ENCODE assay signal across 8 cellular contexts in the genomic region with DNA sequence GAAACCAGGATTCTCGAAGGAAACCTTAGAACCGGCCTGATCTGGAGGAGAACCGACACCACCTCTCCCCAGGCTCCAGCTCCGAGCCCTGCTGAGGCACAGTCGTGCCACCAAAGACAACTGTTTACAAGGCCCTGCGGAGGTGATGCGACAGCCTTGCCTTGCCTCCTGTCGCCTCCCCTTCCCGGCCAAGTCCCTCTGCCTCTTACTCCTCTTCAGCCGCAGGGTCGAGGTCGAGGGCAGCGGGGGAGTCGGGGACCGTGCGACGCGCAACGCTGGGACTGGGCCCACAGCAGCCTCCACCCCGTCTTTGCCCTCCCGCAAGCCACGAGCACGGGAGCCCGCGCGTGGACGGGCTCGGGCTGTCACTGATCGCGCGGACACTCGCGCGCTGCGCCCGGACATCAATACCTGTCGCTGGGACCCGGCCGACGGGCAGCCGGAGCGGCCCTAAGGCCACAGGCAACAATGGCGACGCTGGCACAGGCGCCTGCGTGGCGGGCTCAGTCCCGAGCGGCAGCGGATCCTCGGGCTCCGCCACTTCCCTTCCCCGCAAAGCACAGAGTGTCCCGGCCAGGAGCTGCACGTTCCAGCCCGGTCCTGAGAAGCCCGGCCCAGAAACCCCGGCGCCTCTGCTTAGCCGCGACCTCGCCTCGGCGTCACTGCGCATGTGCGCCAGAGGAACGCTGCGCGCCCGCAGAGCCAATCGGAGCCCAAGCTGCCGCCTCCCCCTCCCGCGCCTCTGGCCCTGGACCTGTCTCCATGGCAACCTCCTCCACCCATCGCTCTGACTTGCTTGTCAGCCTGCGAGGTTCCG. TPM values are rescaled to one million over a fixed set of nuclear protein-coding genes. Genes with fewer than 3 reads are reported as not detected.
DNase-seq lines count a peak whose midpoint lies in the region; ATAC-seq and TF ChIP-seq lines count a peak whose summit lies in the region.

Gene ZNF287, minus strand, starts transcription at position 664 of the 817 bp plus-strand sequence. CDS start 1,473 bp downstream, outside the sequence.

- TF ChIP-seq RAD21 in IMR-90 (IDR thresholded peaks at IDR 0.05; ENCODE audit: low read length) (no peak), neural cell (conservative IDR thresholded peaks at IDR 0.05) (peak; percentile 45)

- H2AFZ ChIP-seq in IMR-90 (replicated peaks; ENCODE audit: low read length, poor library complexity) (peak within 1 kb of the TSS; percentile 100), neural cell (ENCODE audit: low read depth, low read length) (peak within 1 kb of the TSS; percentile 99)

- intact Hi-C loops in IMR-90 (cut with micrococcal nuclease) = loop anchor here (1.0 kb wide), 1 partner anchor 27 kb away; no protein-coding TSS in a partner anchor
- intact Hi-C loops in Panc1 (cut with micrococcal nuclease; ENCODE audit: unreplicated experiment) = no loop called here

- H3K18ac ChIP-seq in IMR-90 (ENCODE audit: low read depth, low read length) = no peak within 1 kb of the TSS

- H3F3A ChIP-seq in neural cell (ENCODE audit: insufficient read depth, low read length, poor library complexity, severe bottlenecking) = no peaks in the 10 kb centered on the region

- peaks cover 4% of the 10 kb centered on the region for H3K27me3 Mint-ChIP-seq in stimulated activated naive CD8-positive, alpha-beta T cell treated with anti-CD3 and anti-CD28 coated beads, Interleukin-15, Interleukin-2, amounts not matched to agents 100 ng/mL and 50 ng/mL, for 24 hours

- peak within 1 kb of the TSS; percentile 93 for H2AK9ac ChIP-seq in IMR-90 (replicated peaks; ENCODE audit: low read depth, low read length, poor library complexity)

- DNase-seq in D341Med (ENCODE audit: low spot score) (peak; percentile 96), IMR-90 (peak; percentile 86), Panc1 (ENCODE audit: low read depth, low spot score) (peak; percentile 48), activated gamma-delta T cell treated with Interleukin-2 at 50 U/mL for 16 hours (peak; percentile 89), fibroblast of villous mesenchyme (ENCODE audit: low read depth) (peak; percentile 88)

- H3K9me1 ChIP-seq in IMR-90 (ENCODE audit: insufficient read depth, low read length) = peaks cover 5% of the 10 kb centered on the region; the same call in 1 of the 2 replicates

- peaks cover 13 to 19% of the 10 kb centered on the region in 2 experiments for H3K79me1 ChIP-seq in IMR-90 (ENCODE audit: low read depth in 1 of 2, low read length in 2 of 2)

- TF ChIP-seq CTCF in IMR-90 (conservative IDR thresholded peaks at IDR 0.05; ENCODE audit: low read depth, low read length) = no peak
- no peak for TF ChIP-seq CTCF in Panc1 (IDR thresholded peaks at IDR 0.05)
- TF ChIP-seq CTCF in fibroblast of villous mesenchyme (IDR thresholded peaks at IDR 0.05; ENCODE audit: insufficient read depth, low read depth, low read length) = no peak
- no peak for TF ChIP-seq CTCF in neural cell (IDR thresholded peaks at IDR 0.05; ENCODE audit: poor library complexity, severe bottlenecking)

- peak within 1 kb of the TSS; percentile 83; the same call in 1 of the 2 replicates for H2AK5ac ChIP-seq in IMR-90 (ENCODE audit: low read depth, low read length)

- no peak within 1 kb of the TSS for H2BK15ac ChIP-seq in IMR-90 (ENCODE audit: low read depth, low read length)

- BruUV-seq in IMR-90 (replicated peaks; lab: Mats Ljungman, UMichigan) = no TSS peak
- BruUV-seq in Panc1 (replicated peaks; lab: Mats Ljungman, UMichigan) = no TSS peak

- 2% methylated on average over 16 of the region's 77 CpGs; no CpG with 5 or more reads in 1 of the 2 experiments for WGBS in IMR-90 (ENCODE audit: extremely low coverage in 2 of 2, insufficient read length in 1 of 2), 2 experiments

- H3K27ac ChIP-seq in IMR-90 (ENCODE audit: insufficient read depth, low read length) (peak within 1 kb of the TSS; percentile 33; the same call in 1 of the 2 replicates), Panc1 (ENCODE audit: low read length) (peak within 1 kb of the TSS; percentile 61), neural cell (ENCODE audit: low read length) (peak within 1 kb of the TSS; percentile 86)

- H2BK5ac ChIP-seq in IMR-90 (ENCODE audit: low read depth, low read length, poor library complexity, severe bottlenecking) = no peak within 1 kb of the TSS

- no peaks in the 10 kb centered on the region for H3K9me2 ChIP-seq in neural cell (ENCODE audit: insufficient read depth, low read length)

- H3K4me2 ChIP-seq in IMR-90 (ENCODE audit: low read depth, low read length) = peak within 1 kb of the TSS; percentile 96
- H3K4me2 ChIP-seq in neural cell (ENCODE audit: low read length) = peak within 1 kb of the TSS; percentile 98

- ATAC-seq in GM21423 (IDR thresholded peaks at IDR 0.05; ENCODE audit: unreplicated experiment) (peak; percentile 93), IMR-90 (ENCODE audit: low read depth) (peak; percentile 100), Panc1 (peak; percentile 99)

- H3K9ac ChIP-seq in IMR-90 (ENCODE audit: low read depth, low read length) = peak within 1 kb of the TSS; percentile 70
- H3K9ac ChIP-seq in neural cell (ENCODE audit: low read length) = peak within 1 kb of the TSS; percentile 98

- dilution Hi-C loops in IMR-90 (cut with HindIII; ENCODE audit: low sequenced_read_pairs, unreplicated experiment) = no loop called here

- H4K8ac ChIP-seq in IMR-90 (ENCODE audit: low read depth in 2 of 2, low read length in 2 of 2) = peak within 1 kb of the TSS; percentile 39 to 90

- H3K56ac ChIP-seq in IMR-90 (ENCODE audit: extremely low read depth, insufficient read depth, low read length) = no peak within 1 kb of the TSS

- TF ChIP-seq EP300 in neural cell (conservative IDR thresholded peaks at IDR 0.05; ENCODE audit: poor library complexity, severe bottlenecking) = peak; percentile 53

- peak within 1 kb of the TSS; percentile 56 for H3K14ac ChIP-seq in IMR-90 (replicated peaks; ENCODE audit: low read depth, low read length)

- peak within 1 kb of the TSS; percentile 83 for H3K23ac ChIP-seq in IMR-90 (ENCODE audit: low read depth, low read length)

- no peaks in the 10 kb centered on the region for H3K9me3 ChIP-seq in IMR-90 (ENCODE audit: control insufficient read depth, insufficient read depth, low read length)
- no peaks in the 10 kb centered on the region; the same call in 1 of the 2 replicates for H3K9me3 ChIP-seq in Panc1 (ENCODE audit: control insufficient read depth, insufficient read depth, low read depth, low read length)
- H3K9me3 ChIP-seq in neural cell (ENCODE audit: low read length) = no peaks in the 10 kb centered on the region

- H3K4ac ChIP-seq in IMR-90 (ENCODE audit: low read depth, low read length) = peak within 1 kb of the TSS; percentile 83

- no peaks in the 10 kb centered on the region for H4K20me1 ChIP-seq in IMR-90 (ENCODE audit: insufficient read depth, low read length)
- H4K20me1 ChIP-seq in neural cell (ENCODE audit: insufficient read depth) = no peaks in the 10 kb centered on the region

- POLR2A ChIA-PET in IMR-90 (lab: Charles Lee; ENCODE audit: unreplicated experiment) (no interaction called here), Panc1 (lab: Charles Lee) (no interaction called here)

- H3K79me2 ChIP-seq in neural cell (replicated peaks; ENCODE audit: insufficient read depth, low read length) = peaks cover 27% of the 10 kb centered on the region

- no peak within 1 kb of the TSS; the same call in 1 of the 2 replicates for H4K91ac ChIP-seq in IMR-90 (ENCODE audit: insufficient read depth, low read depth, low read length)

- no peaks in the 10 kb centered on the region for H3K4me1 ChIP-seq in IMR-90 (ENCODE audit: control insufficient read depth, insufficient read depth, low read length)
- peaks cover 4% of the 10 kb centered on the region for H3K4me1 ChIP-seq in Panc1 (ENCODE audit: control insufficient read depth, insufficient read depth, low read length)

- H2BK120ac ChIP-seq in IMR-90 (ENCODE audit: low read depth, low read length) = no peak within 1 kb of the TSS

- no peak within 1 kb of the TSS for H2BK20ac ChIP-seq in IMR-90 (ENCODE audit: low read depth, low read length)

- H3K27ac Mint-ChIP-seq in stimulated activated naive CD8-positive, alpha-beta T cell treated with anti-CD3 and anti-CD28 coated beads, Interleukin-15, Interleukin-2, amounts not matched to agents 100 ng/mL and 50 ng/mL, for 24 hours = peak within 1 kb of the TSS; percentile 84

- H3K4me3 Mint-ChIP-seq in stimulated activated naive CD8-positive, alpha-beta T cell treated with anti-CD3 and anti-CD28 coated beads, Interleukin-15, Interleukin-2, amounts not matched to agents 100 ng/mL and 50 ng/mL, for 24 hours = peak within 1 kb of the TSS; percentile 84

- H3K9me3 Mint-ChIP-seq in stimulated activated naive CD8-positive, alpha-beta T cell treated with anti-CD3 and anti-CD28 coated beads, Interleukin-15, Interleukin-2, amounts not matched to agents 100 ng/mL and 50 ng/mL, for 24 hours = no peaks in the 10 kb centered on the region

- peak within 1 kb of the TSS; percentile 69 for H3K4me3 ChIP-seq in IMR-90 (ENCODE audit: insufficient read depth, low read depth, low read length)
- H3K4me3 ChIP-seq in Panc1 (ENCODE audit: low read depth in 2 of 2, low read length in 2 of 2) = peak within 1 kb of the TSS; percentile 60 to 79
- H3K4me3 ChIP-seq in fibroblast of villous mesenchyme (ENCODE audit: low read depth, low read length) = peak within 1 kb of the TSS; percentile 83
- H3K4me3 ChIP-seq in neural cell (ENCODE audit: low read length) = peak within 1 kb of the TSS; percentile 100

- CTCF ChIA-PET in IMR-90 (lab: Yijun Ruan, JAX) (no interaction called here), Panc1 (lab: Charles Lee) (no interaction called here)

- H3K4me1 Mint-ChIP-seq in stimulated activated naive CD8-positive, alpha-beta T cell treated with anti-CD3 and anti-CD28 coated beads, Interleukin-15, Interleukin-2, amounts not matched to agents 100 ng/mL and 50 ng/mL, for 24 hours (ENCODE audit: low read depth) = peaks cover 23% of the 10 kb centered on the region

- peaks cover 11% of the 10 kb centered on the region for H3K36me3 Mint-ChIP-seq in stimulated activated naive CD8-positive, alpha-beta T cell treated with anti-CD3 and anti-CD28 coated beads, Interleukin-15, Interleukin-2, amounts not matched to agents 100 ng/mL and 50 ng/mL, for 24 hours (ENCODE audit: low read depth)

- in situ Hi-C loops in IMR-90 (cut with MboI; ENCODE audit: low sequenced_read_pairs) (no loop called here), Panc1 (cut with HindIII; ENCODE audit: low pct_unique_long_range_greater_than_20kb, low sequenced_read_pairs) (no loop called here)

- H4K5ac ChIP-seq in IMR-90 (ENCODE audit: low read depth, low read length) = peak within 1 kb of the TSS; percentile 73

- H3K27me3 ChIP-seq in IMR-90 (ENCODE audit: control insufficient read depth, insufficient read depth, low read length) (peaks cover 5% of the 10 kb centered on the region; the same call in 1 of the 2 replicates), Panc1 (ENCODE audit: control insufficient read depth, insufficient read depth, low read length) (no peaks in the 10 kb centered on the region), neural cell (ENCODE audit: insufficient read depth, low read depth, low read length) (no peaks in the 10 kb centered on the region)

- no peak for TF ChIP-seq POLR2A in IMR-90 (IDR thresholded peaks at IDR 0.05; ENCODE audit: low read depth, low read length)

- H3K36me3 ChIP-seq in IMR-90 (ENCODE audit: control insufficient read depth, insufficient read depth, low read length) (peaks cover 4% of the 10 kb centered on the region), Panc1 (ENCODE audit: control insufficient read depth, insufficient read depth, low read length) (no peaks in the 10 kb centered on the region; the same call in 1 of the 2 replicates), neural cell (ENCODE audit: insufficient read depth, low read length) (peaks cover 11% of the 10 kb centered on the region)

RNA-seq across cellular contexts. Expression of gene ZNF287, which starts in this region (rescaled TPM):
- total RNA-seq in IMR-90 (2012; rRNA removed) (6.9 and 7.0 TPM in 2 replicates), Panc1 (2021; ENCODE audit: unreplicated experiment) (12.3 TPM), fibroblast of villous mesenchyme (3.9 and 5.2 TPM in 2 replicates)
- polyA plus RNA-seq in IMR-90 (2012; rRNA removed) (4.8 and 5.3 TPM in 2 replicates), neural cell (12.6 and 13.1 TPM in 2 replicates)
- polyA plus RNA-seq in IMR-90 (2012; cell fraction: cytosol; rRNA removed) = 3.3 and 3.8 TPM in 2 replicates
- polyA plus RNA-seq in IMR-90 (2012; cell fraction: nucleus; rRNA removed; ENCODE audit: low replicate concordance) = 8.8 and 14.9 TPM in 2 replicates
- polyA plus RNA-seq in Panc1 (2012; ENCODE audit: insufficient read length) = 12.3 TPM
- 56.7 and 61.1 TPM in 2 replicates for polyA minus RNA-seq in neural cell

Comparison
In these comparisons a context has a peak if more than half of its experiments do, and no peak if none do; other contexts are left out.
1. Peak in every context shown above with its lines: DNase-seq, ATAC-seq, H3K4me3 ChIP-seq and H3K27ac ChIP-seq.
2. H3K27ac ChIP-seq: peak in every context shown above with its lines; median percentile 86 in neural cell; 61 in Panc1; 33 in IMR-90.